ENCODE assay signal across 8 cellular contexts in genomic region chr5:167723254-167723871, GRCh38.
DNase-seq lines count a peak whose midpoint lies in the region; ATAC-seq and TF ChIP-seq lines count a peak whose summit lies in the region.

No MANE protein-coding gene starts in this region.

- POLR2A ChIA-PET in Panc1 (lab: Charles Lee): no interaction called here

- no peaks in the 10 kb centered on the region for H4K20me1 ChIP-seq in neural progenitor cell (ENCODE audit: low read depth)

- CTCF ChIA-PET in Panc1 (lab: Charles Lee): interaction anchor here (1.0 kb wide), 1 partner anchor 378 kb away, joined by 5 read pairs; no protein-coding TSS in a partner anchor

- intact Hi-C loops in Panc1 (cut with micrococcal nuclease; ENCODE audit: unreplicated experiment): loop anchor here (2.0 to 10.0 kb wide), 3 partner anchors 301 to 493 kb away; no protein-coding TSS in a partner anchor
- intact Hi-C loops in testis (cut with DNase I; ENCODE audit: low total_unique reads): loop anchor here (10.0 kb wide), 1 partner anchor 491 kb away; no protein-coding TSS in a partner anchor

- H3K36me3 ChIP-seq in Panc1 (ENCODE audit: control insufficient read depth, insufficient read depth, low read length) (no peaks in the 10 kb centered on the region), neural progenitor cell (no peaks in the 10 kb centered on the region), testis (ENCODE audit: low read depth, missing control alignments) (no peaks in the 10 kb centered on the region)

- H3K27me3 Mint-ChIP-seq in activated T-cell treated with anti-CD3 and anti-CD28 coated beads, Interleukin-2, amount 50 U/mL, for 72 hours (ENCODE audit: low read depth): no peaks in the 10 kb centered on the region
- H3K27me3 Mint-ChIP-seq in neural progenitor cell (ENCODE audit: insufficient read depth, low read depth): no peaks in the 10 kb centered on the region

- H3K27ac Mint-ChIP-seq in activated T-cell treated with anti-CD3 and anti-CD28 coated beads, Interleukin-2, amount 50 U/mL, for 72 hours: no peak overlapping the region
- peak overlapping the region; percentile 47 for H3K27ac Mint-ChIP-seq in neural progenitor cell

- 21 to 24% methylated on average over 9 of the region's 9 CpGs for WGBS in testis, 2 donors

- peak; percentile 82 for DNase-seq in ELR (ENCODE audit: low read depth)
- DNase-seq in HuH-7 (ENCODE audit: low spot score): peak; percentile 76
- DNase-seq in Panc1 (ENCODE audit: low read depth, low spot score): peak; percentile 57
- peak; percentile 50 to 59 for DNase-seq in activated T-cell treated with anti-CD3 and anti-CD28 coated beads, Interleukin-2, amount 50 U/mL, for 72 hours
- peak; percentile 83 for DNase-seq in fibroblast of the aortic adventitia (ENCODE audit: low read depth)
- DNase-seq in neural progenitor cell (ENCODE audit: low spot score): peak; percentile 83
- peak; percentile 90 for DNase-seq in testis

- BruUV-seq in Panc1 (replicated peaks; lab: Mats Ljungman, UMichigan): no TSS peak

- H3K27ac ChIP-seq in Panc1 (ENCODE audit: low read length): no peak overlapping the region
- no peak overlapping the region for H3K27ac ChIP-seq in neural progenitor cell
- no peak overlapping the region for H3K27ac ChIP-seq in testis

- in situ Hi-C loops in Panc1 (cut with HindIII; ENCODE audit: low pct_unique_long_range_greater_than_20kb, low sequenced_read_pairs): no loop called here

- no peaks in the 10 kb centered on the region for H3K9me3 ChIP-seq in Panc1 (ENCODE audit: control insufficient read depth, insufficient read depth, low read depth, low read length)
- no peaks in the 10 kb centered on the region for H3K9me3 ChIP-seq in neural progenitor cell (ENCODE audit: low read depth)
- H3K9me3 ChIP-seq in testis: no peaks in the 10 kb centered on the region

- no peak overlapping the region for H3K9ac ChIP-seq in neural progenitor cell

- H3K4me1 Mint-ChIP-seq in activated T-cell treated with anti-CD3 and anti-CD28 coated beads, Interleukin-2, amount 50 U/mL, for 72 hours (ENCODE audit: low read depth): no peaks in the 10 kb centered on the region
- H3K4me1 Mint-ChIP-seq in neural progenitor cell: peaks cover 37% of the 10 kb centered on the region

- H3K27me3 ChIP-seq in Panc1 (ENCODE audit: control insufficient read depth, insufficient read depth, low read length): no peaks in the 10 kb centered on the region
- no peaks in the 10 kb centered on the region for H3K27me3 ChIP-seq in neural progenitor cell
- H3K27me3 ChIP-seq in testis: no peaks in the 10 kb centered on the region

- H3K4me2 ChIP-seq in neural progenitor cell: no peak overlapping the region

- H3K4me3 ChIP-seq in Panc1 (ENCODE audit: low read depth in 2 of 2, low read length in 2 of 2) (no peak overlapping the region), fibroblast of the aortic adventitia (ENCODE audit: low read depth, low read length) (no peak overlapping the region), neural progenitor cell (no peak overlapping the region), testis (no peak overlapping the region)

- H3K4me3 Mint-ChIP-seq in activated T-cell treated with anti-CD3 and anti-CD28 coated beads, Interleukin-2, amount 50 U/mL, for 72 hours: no peak overlapping the region
- H3K4me3 Mint-ChIP-seq in neural progenitor cell: no peak overlapping the region

- ATAC-seq in GM21619 (IDR thresholded peaks at IDR 0.05; ENCODE audit: unreplicated experiment) (peak; percentile 98), Panc1 (peak; percentile 96)
- peak; percentile 60 to 70 for ATAC-seq in activated T-cell treated with anti-CD3 and anti-CD28 coated beads, Interleukin-2, amount 50 U/mL, for 72 hours (replicated peaks in 1 of 2)

- no peak overlapping the region for H2AFZ ChIP-seq in neural progenitor cell (replicated peaks)

- H3K79me2 ChIP-seq in neural progenitor cell (ENCODE audit: low read depth): no peaks in the 10 kb centered on the region

- no peaks in the 10 kb centered on the region for H3K9me3 Mint-ChIP-seq in activated T-cell treated with anti-CD3 and anti-CD28 coated beads, Interleukin-2, amount 50 U/mL, for 72 hours
- H3K9me3 Mint-ChIP-seq in neural progenitor cell: no peaks in the 10 kb centered on the region

- H3K4me1 ChIP-seq in Panc1 (ENCODE audit: control insufficient read depth, insufficient read depth, low read length) (peaks cover 2% of the 10 kb centered on the region; the same call in 1 of the 2 replicates), neural progenitor cell (peaks cover 6% of the 10 kb centered on the region), testis (no peaks in the 10 kb centered on the region)

- TF ChIP-seq POLR2A in testis (IDR thresholded peaks at IDR 0.05): no peak

- peak; percentile 92 for TF ChIP-seq CTCF in Panc1 (IDR thresholded peaks at IDR 0.05)
- peak; percentile 90 for TF ChIP-seq CTCF in fibroblast of the aortic adventitia (IDR thresholded peaks at IDR 0.05; ENCODE audit: insufficient read depth, low read length)
- TF ChIP-seq CTCF in neural progenitor cell (IDR thresholded peaks at IDR 0.05): peak; percentile 91
- peak; percentile 84 to 92 (median 87) for TF ChIP-seq CTCF in testis (IDR thresholded peaks at IDR 0.05)

- H3K36me3 Mint-ChIP-seq in activated T-cell treated with anti-CD3 and anti-CD28 coated beads, Interleukin-2, amount 50 U/mL, for 72 hours (ENCODE audit: insufficient read depth in 2 of 2): no peaks in the 10 kb centered on the region
- H3K36me3 Mint-ChIP-seq in neural progenitor cell: peaks cover 6% of the 10 kb centered on the region

- H3F3A ChIP-seq in neural progenitor cell (ENCODE audit: low read depth): no peaks in the 10 kb centered on the region
